In the genomic region with DNA sequence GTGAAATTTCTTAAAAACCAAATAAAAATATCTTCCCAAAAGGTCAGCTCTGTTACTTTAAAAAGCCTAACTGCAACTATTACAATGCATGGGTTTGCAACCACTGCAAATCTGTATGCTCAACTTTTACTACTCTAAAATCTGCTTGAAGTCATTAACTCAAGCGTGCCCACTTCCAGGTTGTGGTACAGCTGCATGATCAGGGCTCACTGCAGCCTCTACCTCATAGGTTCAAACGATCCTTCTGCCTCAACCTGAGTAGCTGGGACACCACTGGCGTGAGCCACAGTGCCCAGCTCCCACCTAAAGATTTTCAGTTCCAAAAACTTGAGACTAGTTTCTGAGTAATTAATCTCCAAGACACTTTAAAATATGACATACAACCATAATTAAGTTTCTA, we compare ENCODE assay signal across 13 cellular contexts. TPM values are rescaled to one million over a fixed set of nuclear protein-coding genes. Genes with fewer than 3 reads are reported as not detected.
DNase-seq lines count a peak whose midpoint lies in the region; ATAC-seq and TF ChIP-seq lines count a peak whose summit lies in the region.
"Had no signal": no experiment of that assay in that cellular context is flagged by ENCODE, and none has a peak within 500 bp of the region (broad histone marks: within the 10 kb centered on the region; RNA-seq: fewer than 3 reads in every experiment).

No MANE protein-coding gene starts in this region.

- peaks cover 89% of the 10 kb centered on the region for H4K20me1 ChIP-seq in GM23338 (replicated peaks; ENCODE audit: insufficient read depth)

- H3K36me3 Mint-ChIP-seq in CD4-positive, alpha-beta T cell (ENCODE audit: low read depth): peaks cover 16% of the 10 kb centered on the region
- H3K36me3 Mint-ChIP-seq in GM23338 (ENCODE audit: low read depth) (peaks cover 11% of the 10 kb centered on the region), memory B cell (peaks cover under 1% of the 10 kb centered on the region)
- H3K36me3 Mint-ChIP-seq in activated CD4-positive, alpha-beta memory T cell treated with anti-CD3 and anti-CD28 coated beads, Interleukin-2, amount 10 ng/mL, durations not matched to agents 7 days and 5 days (ENCODE audit: low read depth): peaks cover 26% of the 10 kb centered on the region

- no peaks in the 10 kb centered on the region for H3K27me3 Mint-ChIP-seq in CD4-positive, alpha-beta T cell
- H3K27me3 Mint-ChIP-seq in GM23338 (ENCODE audit: insufficient read depth, low read depth, poor library complexity) (peaks cover 11% of the 10 kb centered on the region), memory B cell (no peaks in the 10 kb centered on the region)
- H3K27me3 Mint-ChIP-seq in activated CD4-positive, alpha-beta memory T cell treated with anti-CD3 and anti-CD28 coated beads, Interleukin-2, amount 10 ng/mL, durations not matched to agents 7 days and 5 days: no peaks in the 10 kb centered on the region

- POLR2A ChIA-PET in CD4-positive, alpha-beta T cell (lab: Charles Lee): interaction anchor here (0.8 to 5.6 kb wide), 10 partner anchors 8 to 60 kb away, joined by 3 to 40 read pairs (median 10); partner anchors contain the start of genes DIDO1, GID8 and TCFL5
- POLR2A ChIA-PET in activated CD4-positive, alpha-beta memory T cell treated with anti-CD3 and anti-CD28 coated beads, Interleukin-2, amount 10 ng/mL, durations not matched to agents 7 days and 5 days (lab: Charles Lee): interaction anchor here (0.8 to 13.7 kb wide), 14 partner anchors 8 to 267 kb away, joined by 3 to 230 read pairs (median 5); partner anchors contain the start of genes DIDO1, GID8, SLC17A9 and TCFL5

- peak overlapping the region; percentile 85 for H3K4me3 Mint-ChIP-seq in CD4-positive, alpha-beta T cell
- H3K4me3 Mint-ChIP-seq in GM23338 (peak overlapping the region; percentile 31; the same call in 2 of the 3 replicates), memory B cell (peak overlapping the region; percentile 75)
- peak overlapping the region; percentile 66 for H3K4me3 Mint-ChIP-seq in activated CD4-positive, alpha-beta memory T cell treated with anti-CD3 and anti-CD28 coated beads, Interleukin-2, amount 10 ng/mL, durations not matched to agents 7 days and 5 days

- H3K9me3 Mint-ChIP-seq in CD4-positive, alpha-beta T cell: no peaks in the 10 kb centered on the region
- H3K9me3 Mint-ChIP-seq in GM23338 (no peaks in the 10 kb centered on the region), memory B cell (no peaks in the 10 kb centered on the region)
- no peaks in the 10 kb centered on the region for H3K9me3 Mint-ChIP-seq in activated CD4-positive, alpha-beta memory T cell treated with anti-CD3 and anti-CD28 coated beads, Interleukin-2, amount 10 ng/mL, durations not matched to agents 7 days and 5 days

- TF ChIP-seq CTCF in CD4-positive, alpha-beta T cell (IDR thresholded peaks at IDR 0.05): no peak
- TF ChIP-seq CTCF in GM23338 (conservative IDR thresholded peaks at IDR 0.05; ENCODE audit: low read depth in 2 of 2): no peak

- H3K27me3 ChIP-seq in CD4-positive, alpha-beta T cell (ENCODE audit: control insufficient read depth, insufficient read depth, low read length): no peaks in the 10 kb centered on the region
- no peaks in the 10 kb centered on the region for H3K27me3 ChIP-seq in GM23338 (ENCODE audit: insufficient read depth)

- peak in 1 of 10 experiments; percentile 25 for DNase-seq in CD4-positive, alpha-beta T cell
- no peak for DNase-seq in GM23338 (ENCODE audit: low spot score)
- peak; percentile 72 for DNase-seq in activated CD4-positive, alpha-beta memory T cell treated with anti-CD3 and anti-CD28 coated beads, Interleukin-2, amount 10 ng/mL, durations not matched to agents 7 days and 5 days
- DNase-seq in memory B cell (ENCODE audit: low spot score in 2 of 2): no peak
- no peak for DNase-seq in NCI-H345 treated with DMSO at 0.1 percent for 48 hours (lab: John Stamatoyannopoulos, UW; ENCODE audit: unreplicated experiment)
- DNase-seq: erythroblast, NCI-H1417, NCI-H774 had no signal

- peaks cover 93% of the 10 kb centered on the region for H3K4me1 Mint-ChIP-seq in CD4-positive, alpha-beta T cell (ENCODE audit: low read depth)
- H3K4me1 Mint-ChIP-seq in GM23338: peaks cover 79% of the 10 kb centered on the region
- peaks cover 80% of the 10 kb centered on the region for H3K4me1 Mint-ChIP-seq in activated CD4-positive, alpha-beta memory T cell treated with anti-CD3 and anti-CD28 coated beads, Interleukin-2, amount 10 ng/mL, durations not matched to agents 7 days and 5 days
- peaks cover 56% of the 10 kb centered on the region for H3K4me1 Mint-ChIP-seq in memory B cell

- H3K4me1 ChIP-seq in GM23338 (ENCODE audit: insufficient read depth): peaks cover 92% of the 10 kb centered on the region

- no peak overlapping the region for H2AFZ ChIP-seq in GM23338

- intact Hi-C loops in CD4-positive, alpha-beta T cell (cut with DNase I, micrococcal nuclease): loop anchor here in 1 of 2 experiments (1.0 to 2.0 kb wide), 2 partner anchors 18 to 19 kb away; no protein-coding TSS in a partner anchor

- H3F3A ChIP-seq in GM23338 (replicated peaks; ENCODE audit: low read depth): peaks cover 36% of the 10 kb centered on the region

- peak; percentile 29 for ATAC-seq in CD4-positive, alpha-beta T cell (ENCODE audit: poor library complexity)
- ATAC-seq in GM23338 (no peak), memory B cell (ENCODE audit: low read depth) (peak; percentile 70), HG03280 (IDR thresholded peaks at IDR 0.05; ENCODE audit: unreplicated experiment) (no peak), HG02884 (IDR thresholded peaks at IDR 0.05; ENCODE audit: unreplicated experiment) (no peak), GM18867 (IDR thresholded peaks at IDR 0.05; ENCODE audit: unreplicated experiment) (no peak)
- ATAC-seq: sciatic nerve had no signal

- no peaks in the 10 kb centered on the region for H3K9me2 ChIP-seq in GM23338 (ENCODE audit: insufficient read depth)

- H3K27ac ChIP-seq in CD4-positive, alpha-beta T cell (ENCODE audit: low read depth, low read length): peak overlapping the region; percentile 66
- no peak overlapping the region; the same call in 1 of the 2 replicates for H3K27ac ChIP-seq in GM23338 (ENCODE audit: low read depth)

- peak overlapping the region; percentile 82 for H3K27ac Mint-ChIP-seq in CD4-positive, alpha-beta T cell
- peak overlapping the region; percentile 60; the same call in 1 of the 2 replicates for H3K27ac Mint-ChIP-seq in GM23338
- peak overlapping the region; percentile 92 for H3K27ac Mint-ChIP-seq in activated CD4-positive, alpha-beta memory T cell treated with anti-CD3 and anti-CD28 coated beads, Interleukin-2, amount 10 ng/mL, durations not matched to agents 7 days and 5 days
- peak overlapping the region; percentile 78 for H3K27ac Mint-ChIP-seq in memory B cell

- peak overlapping the region; percentile 77 for H3K4me2 ChIP-seq in GM23338

- CTCF ChIA-PET in CD4-positive, alpha-beta T cell (lab: Charles Lee): interaction anchor here (0.9 to 5.3 kb wide), 6 partner anchors 10 to 63 kb away, joined by 3 to 38 read pairs (median 4); no protein-coding TSS in a partner anchor
- CTCF ChIA-PET in activated CD4-positive, alpha-beta memory T cell treated with anti-CD3 and anti-CD28 coated beads, Interleukin-2, amount 10 ng/mL, durations not matched to agents 7 days and 5 days (lab: Charles Lee): interaction anchor here (0.7 to 7.0 kb wide), 11 partner anchors 10 to 63 kb away, joined by 3 to 58 read pairs (median 7); partner anchors contain the start of gene GID8

- H3K36me3 ChIP-seq in GM23338 (ENCODE audit: insufficient read depth): peaks cover 8% of the 10 kb centered on the region; the same call in 1 of the 2 replicates

- peak overlapping the region; percentile 18 for H3K4me3 ChIP-seq in GM23338
- H3K4me3 ChIP-seq: HAP-1 had no signal

- H3K9me3 ChIP-seq in CD4-positive, alpha-beta T cell (ENCODE audit: control insufficient read depth, low read length): no peaks in the 10 kb centered on the region
- H3K9me3 ChIP-seq: HAP-1 had no signal

- H3K79me2 ChIP-seq in GM23338 (replicated peaks; ENCODE audit: insufficient read depth): peaks cover 100% of the 10 kb centered on the region

TF ChIP-seq in GM23338, 12 proteins besides CTCF, POLR2A, EP300 and RAD21 (continues in another document):
- TF ChIP-seq CREB1 (CRISPR knock-in tag; IDR thresholded peaks at IDR 0.05; ENCODE audit: low read depth): no peak
- no peak for TF ChIP-seq ETS1 (IDR thresholded peaks at IDR 0.05)
- no peak for TF ChIP-seq STAT1 (IDR thresholded peaks at IDR 0.05; ENCODE audit: unreplicated experiment)
- TF ChIP-seq EZH2phosphoT487 (IDR thresholded peaks at IDR 0.05; ENCODE audit: unreplicated experiment): no peak

RNA-seq across cellular contexts. Expression of gene DIDO1, which starts 8.2 kb away (rescaled TPM):
- total RNA-seq in CD4-positive, alpha-beta T cell: 10 to 100 TPM; 51.9 to 54.3 TPM
- 147 and 162 TPM in 2 replicates for total RNA-seq in GM23338 (2014; rRNA removed; shearing (Covaris generic))
- polyA plus RNA-seq in GM23338 (2016; fragmentation: Nextera tagmentation; extraction: Ambion mirVana): 61.5 and 72.4 TPM in 2 replicates
- total RNA-seq in activated CD4-positive, alpha-beta memory T cell treated with anti-CD3 and anti-CD28 coated beads, Interleukin-2, amount 10 ng/mL, durations not matched to agents 7 days and 5 days: 10 to 100 TPM; 62.2 to 66.2 TPM

RNA-seq across cellular contexts. Expression of gene GID8, which starts 19.8 kb away (rescaled TPM):
- 10 to 100 TPM; 39.6 to 46.1 TPM for total RNA-seq in CD4-positive, alpha-beta T cell
- total RNA-seq in GM23338 (2014; rRNA removed; shearing (Covaris generic)): 102 and 106 TPM in 2 replicates
- 41.7 and 41.8 TPM in 2 replicates for polyA plus RNA-seq in GM23338 (2016; fragmentation: Nextera tagmentation; extraction: Ambion mirVana)
- 10 to 100 TPM; 31.9 to 32.8 TPM for total RNA-seq in activated CD4-positive, alpha-beta memory T cell treated with anti-CD3 and anti-CD28 coated beads, Interleukin-2, amount 10 ng/mL, durations not matched to agents 7 days and 5 days

RNA-seq across cellular contexts. Expression of gene SLC17A9, which starts 34.4 kb away (rescaled TPM):
- total RNA-seq in CD4-positive, alpha-beta T cell: 1 to 10 TPM; 3.5 to 5.5 TPM
- 24.2 and 32.0 TPM in 2 replicates for total RNA-seq in GM23338 (2014; rRNA removed; shearing (Covaris generic))
- 36.1 and 39.3 TPM in 2 replicates for polyA plus RNA-seq in GM23338 (2016; fragmentation: Nextera tagmentation; extraction: Ambion mirVana)
- 1 to 10 TPM; 4.7 to 5.8 TPM for total RNA-seq in activated CD4-positive, alpha-beta memory T cell treated with anti-CD3 and anti-CD28 coated beads, Interleukin-2, amount 10 ng/mL, durations not matched to agents 7 days and 5 days

RNA-seq across cellular contexts. Expression of gene TCFL5, which starts 56.5 kb away (rescaled TPM):
- 1 to 10 TPM; 5.9 to 6.3 TPM for total RNA-seq in CD4-positive, alpha-beta T cell
- total RNA-seq in GM23338 (2014; rRNA removed; shearing (Covaris generic)): 18.8 and 19.3 TPM in 2 replicates
- polyA plus RNA-seq in GM23338 (2016; fragmentation: Nextera tagmentation; extraction: Ambion mirVana): 5.4 and 5.8 TPM in 2 replicates
- 1 to 10 TPM; 6.0 to 6.2 TPM for total RNA-seq in activated CD4-positive, alpha-beta memory T cell treated with anti-CD3 and anti-CD28 coated beads, Interleukin-2, amount 10 ng/mL, durations not matched to agents 7 days and 5 days

Comparison
In these comparisons a context has a peak if more than half of its experiments do, and no peak if none do; other contexts are left out.
1. ATAC-seq: peak in CD4-positive, alpha-beta T cell (single experiment) and memory B cell (single experiment); none in GM23338 (single experiment), HG03280 (single experiment), HG02884 (single experiment) and GM18867 (single experiment).
2. H3K4me3 Mint-ChIP-seq: peak in every context shown above with its lines; median percentile 85 in CD4-positive, alpha-beta T cell; 75 in memory B cell; 66 in activated CD4-positive, alpha-beta memory T cell treated with anti-CD3 and anti-CD28 coated beads, Interleukin-2, amount 10 ng/mL, durations not matched to agents 7 days and 5 days; 31 in GM23338.
3. Peak in every context shown above with its lines, with median percentiles within 50 percentile points of each other: H3K27ac Mint-ChIP-seq.